Comparison of ENCODE assay signal across 10 cellular contexts in the genomic region with DNA sequence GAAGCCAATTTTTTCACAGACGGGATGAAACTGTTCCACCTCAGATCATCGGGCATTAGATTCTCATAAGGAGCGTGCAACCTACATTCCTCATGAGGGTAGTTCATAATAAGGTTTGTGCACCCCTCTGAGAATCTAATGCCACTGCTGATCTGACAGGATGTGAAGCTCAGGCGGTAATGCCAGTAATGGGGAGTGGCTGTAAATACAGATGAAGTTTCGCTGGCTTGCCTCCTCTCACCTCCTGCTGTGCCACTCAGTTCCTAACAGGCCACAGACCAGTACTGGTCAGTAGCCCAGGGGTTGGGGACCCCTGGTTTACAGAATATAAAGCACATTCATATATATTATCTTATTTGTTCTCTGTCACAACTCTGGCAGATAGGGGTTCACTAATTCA. TPM values are rescaled to one million over a fixed set of nuclear protein-coding genes. Genes with fewer than 3 reads are reported as not detected.
A peak's percentile ranks its signal among the peaks of the same experiment; 100 is the strongest.
DNase-seq lines count a peak whose midpoint lies in the region; ATAC-seq and TF ChIP-seq lines count a peak whose summit lies in the region.
"Had no signal": no experiment of that assay in that cellular context is flagged by ENCODE, and none has a peak within 500 bp of the region (broad histone marks: within the 10 kb centered on the region; RNA-seq: fewer than 3 reads in every experiment).

No MANE protein-coding gene starts in this region.

- H3K9me3 Mint-ChIP-seq in activated CD8-positive, alpha-beta T cell treated with anti-CD3 and anti-CD28 coated beads, Interleukin-2, amount 10 ng/mL, durations not matched to agents 7 days and 5 days (ENCODE audit: insufficient read depth): no peaks in the 10 kb centered on the region
- H3K9me3 Mint-ChIP-seq in activated CD8-positive, alpha-beta T cell treated with anti-CD3 and anti-CD28 coated beads for 36 hours: no peaks in the 10 kb centered on the region
- H3K9me3 Mint-ChIP-seq in glutamatergic neuron (ENCODE audit: unreplicated experiment): peaks cover 5% of the 10 kb centered on the region
- H3K9me3 Mint-ChIP-seq: activated T-helper 1 cell treated with anti-CD3 and anti-CD28 coated beads, Interleukin-12 subunit alpha, Interleukin-12 subunit beta, Interleukin-2, Interleukin-4 antibody, amounts not matched to agents 30 ng/mL and 10 ng/mL and 1 ng/mL, durations not matched to agents 14 hours and 24 hours and 36 hours had no signal

- in situ Hi-C loops in gastrocnemius medialis (cut with MboI; ENCODE audit: low sequenced_read_pairs in 4 of 4): loop anchor here in 2 of 4 donors (5.0 to 10.0 kb wide), 2 partner anchors 62 to 65 kb away; no protein-coding TSS in a partner anchor

- H3K4me3 Mint-ChIP-seq in activated CD8-positive, alpha-beta T cell treated with anti-CD3 and anti-CD28 coated beads, Interleukin-2, amount 10 ng/mL, durations not matched to agents 7 days and 5 days: no peak overlapping the region
- no peak overlapping the region for H3K4me3 Mint-ChIP-seq in activated CD8-positive, alpha-beta T cell treated with anti-CD3 and anti-CD28 coated beads for 36 hours
- H3K4me3 Mint-ChIP-seq in glutamatergic neuron (ENCODE audit: unreplicated experiment): peak overlapping the region; percentile 70

- peak overlapping the region; percentile 89 for H3K27ac Mint-ChIP-seq in activated CD8-positive, alpha-beta T cell treated with anti-CD3 and anti-CD28 coated beads, Interleukin-2, amount 10 ng/mL, durations not matched to agents 7 days and 5 days
- no peak overlapping the region for H3K27ac Mint-ChIP-seq in activated CD8-positive, alpha-beta T cell treated with anti-CD3 and anti-CD28 coated beads for 36 hours
- no peak overlapping the region for H3K27ac Mint-ChIP-seq in glutamatergic neuron (ENCODE audit: unreplicated experiment)

- peaks cover 24% of the 10 kb centered on the region for H3K36me3 Mint-ChIP-seq in activated CD8-positive, alpha-beta T cell treated with anti-CD3 and anti-CD28 coated beads, Interleukin-2, amount 10 ng/mL, durations not matched to agents 7 days and 5 days (ENCODE audit: low read depth)
- H3K36me3 Mint-ChIP-seq in activated CD8-positive, alpha-beta T cell treated with anti-CD3 and anti-CD28 coated beads for 36 hours (ENCODE audit: low read depth): peaks cover 17% of the 10 kb centered on the region
- H3K36me3 Mint-ChIP-seq in glutamatergic neuron (ENCODE audit: unreplicated experiment): no peaks in the 10 kb centered on the region

- intact Hi-C loops in activated CD8-positive, alpha-beta T cell treated with anti-CD3 and anti-CD28 coated beads for 36 hours (cut with micrococcal nuclease): loop anchor here (5.0 kb wide), 1 partner anchor 65 kb away; no protein-coding TSS in a partner anchor
- intact Hi-C loops in gastrocnemius medialis (cut with DNase I; ENCODE audit: low total_unique reads) (loop anchor here (2.0 kb wide), 1 partner anchor 82 kb away; no protein-coding TSS in a partner anchor), mucosa of descending colon (cut with DNase I, micrococcal nuclease) (loop anchor here (5.0 to 10.0 kb wide), 2 partner anchors 62 to 65 kb away; no protein-coding TSS in a partner anchor)

- H3K36me3 ChIP-seq in gastrocnemius medialis (no peaks in the 10 kb centered on the region), mucosa of descending colon (ENCODE audit: low read depth) (no peaks in the 10 kb centered on the region)

- H3K4me1 ChIP-seq in gastrocnemius medialis (peaks cover 28 to 43% of the 10 kb centered on the region in 2 donors), mucosa of descending colon (ENCODE audit: low read depth) (peaks cover 16% of the 10 kb centered on the region)

- peaks cover 44% of the 10 kb centered on the region for H3K4me1 Mint-ChIP-seq in activated CD8-positive, alpha-beta T cell treated with anti-CD3 and anti-CD28 coated beads, Interleukin-2, amount 10 ng/mL, durations not matched to agents 7 days and 5 days (ENCODE audit: low read depth)
- H3K4me1 Mint-ChIP-seq in activated CD8-positive, alpha-beta T cell treated with anti-CD3 and anti-CD28 coated beads for 36 hours (ENCODE audit: low read depth): peaks cover 34% of the 10 kb centered on the region
- peaks cover 2% of the 10 kb centered on the region for H3K4me1 Mint-ChIP-seq in glutamatergic neuron (ENCODE audit: low read depth, unreplicated experiment)

- no peak for DNase-seq in activated CD8-positive, alpha-beta T cell treated with anti-CD3 and anti-CD28 coated beads, Interleukin-2, amount 10 ng/mL, durations not matched to agents 7 days and 5 days
- no peak for DNase-seq in activated CD8-positive, alpha-beta T cell treated with anti-CD3 and anti-CD28 coated beads for 36 hours
- DNase-seq in NB4 (ENCODE audit: low read depth) (peak; percentile 12), glutamatergic neuron (no peak), gastrocnemius medialis (no peak), mucosa of descending colon (no peak), EL (no peak), HCEC 1CT (no peak)
- DNase-seq: NCI-H1436 treated with DMSO at 0.1 percent for 48 hours had no signal

- POLR2A ChIA-PET in activated CD8-positive, alpha-beta T cell treated with anti-CD3 and anti-CD28 coated beads, Interleukin-2, amount 10 ng/mL, durations not matched to agents 7 days and 5 days (lab: Charles Lee): no interaction called here
- POLR2A ChIA-PET in activated CD8-positive, alpha-beta T cell treated with anti-CD3 and anti-CD28 coated beads for 36 hours (lab: Charles Lee): interaction anchor here (0.6 to 1.2 kb wide), 3 partner anchors 16 to 873 kb away, joined by 3 to 4 read pairs (median 3); no protein-coding TSS in a partner anchor

- H3K27me3 Mint-ChIP-seq in activated CD8-positive, alpha-beta T cell treated with anti-CD3 and anti-CD28 coated beads, Interleukin-2, amount 10 ng/mL, durations not matched to agents 7 days and 5 days (ENCODE audit: low read depth): peaks cover 5% of the 10 kb centered on the region
- H3K27me3 Mint-ChIP-seq in activated CD8-positive, alpha-beta T cell treated with anti-CD3 and anti-CD28 coated beads for 36 hours: no peaks in the 10 kb centered on the region
- peaks cover 2% of the 10 kb centered on the region for H3K27me3 Mint-ChIP-seq in glutamatergic neuron (ENCODE audit: unreplicated experiment)

- H3K9me3 ChIP-seq in gastrocnemius medialis (no peaks in the 10 kb centered on the region), mucosa of descending colon (no peaks in the 10 kb centered on the region)

- no peak overlapping the region for H3K4me3 ChIP-seq in NB4 (ENCODE audit: low read depth, low read length)
- H3K4me3 ChIP-seq in gastrocnemius medialis: no peak overlapping the region
- H3K4me3 ChIP-seq in mucosa of descending colon: no peak overlapping the region

- TF ChIP-seq CTCF in activated CD8-positive, alpha-beta T cell treated with anti-CD3 and anti-CD28 coated beads for 36 hours (IDR thresholded peaks at IDR 0.05): no peak
- no peak for TF ChIP-seq CTCF in NB4 (IDR thresholded peaks at IDR 0.05; ENCODE audit: low read depth, low read length)
- TF ChIP-seq CTCF in glutamatergic neuron (IDR thresholded peaks at IDR 0.05; ENCODE audit: partially characterized antibody, unreplicated experiment): no peak
- no peak for TF ChIP-seq CTCF in gastrocnemius medialis (IDR thresholded peaks at IDR 0.05 in 4 of 5, conservative IDR thresholded peaks at IDR 0.05 in 1 of 5)
- TF ChIP-seq CTCF in mucosa of descending colon (IDR thresholded peaks at IDR 0.05): no peak

- ATAC-seq in activated CD8-positive, alpha-beta T cell treated with anti-CD3 and anti-CD28 coated beads, Interleukin-2, amount 10 ng/mL, durations not matched to agents 7 days and 5 days: no peak
- ATAC-seq in activated CD8-positive, alpha-beta T cell treated with anti-CD3 and anti-CD28 coated beads for 36 hours: no peak
- ATAC-seq in gastrocnemius medialis (no peak), mucosa of descending colon (no peak)

- H3K27me3 ChIP-seq in gastrocnemius medialis: no peaks in the 10 kb centered on the region

- H3K27ac ChIP-seq in gastrocnemius medialis: peak overlapping the region; percentile 90 to 99 (median 95)

- CTCF ChIA-PET in activated CD8-positive, alpha-beta T cell treated with anti-CD3 and anti-CD28 coated beads, Interleukin-2, amount 10 ng/mL, durations not matched to agents 7 days and 5 days (lab: Charles Lee): interaction anchor here (1.1 kb wide), 1 partner anchor 67 kb away, joined by 3 read pairs; no protein-coding TSS in a partner anchor
- CTCF ChIA-PET in activated CD8-positive, alpha-beta T cell treated with anti-CD3 and anti-CD28 coated beads for 36 hours (lab: Charles Lee): interaction anchor here (1.6 to 2.0 kb wide), 2 partner anchors 14 to 23 kb away, joined by 4 to 6 read pairs; no protein-coding TSS in a partner anchor

- TF ChIP-seq POLR2A in NB4 (IDR thresholded peaks at IDR 0.05; ENCODE audit: extremely low read depth, insufficient read length) (no peak), gastrocnemius medialis (IDR thresholded peaks at IDR 0.05) (no peak)

RNA-seq across cellular contexts. Expression of a gene that starts 2.1 kb away (rescaled TPM):
- total RNA-seq in activated CD8-positive, alpha-beta T cell treated with anti-CD3 and anti-CD28 coated beads, Interleukin-2, amount 10 ng/mL, durations not matched to agents 7 days and 5 days: 10 to 100 TPM; 48.4 to 49.4 TPM
- 10 to 100 TPM; 34.5 to 36.5 TPM for total RNA-seq in activated CD8-positive, alpha-beta T cell treated with anti-CD3 and anti-CD28 coated beads for 36 hours
- total RNA-seq in glutamatergic neuron (ENCODE audit: unreplicated experiment) (5.2 TPM), gastrocnemius medialis (10 to 100 TPM; 19.3 to 56.6 (median 27.1) TPM), mucosa of descending colon (10 to 100 TPM; 36.0 to 40.9 (median 38.9) TPM)
